18 cellular contexts compared by ENCODE assay signal in the genomic region with DNA sequence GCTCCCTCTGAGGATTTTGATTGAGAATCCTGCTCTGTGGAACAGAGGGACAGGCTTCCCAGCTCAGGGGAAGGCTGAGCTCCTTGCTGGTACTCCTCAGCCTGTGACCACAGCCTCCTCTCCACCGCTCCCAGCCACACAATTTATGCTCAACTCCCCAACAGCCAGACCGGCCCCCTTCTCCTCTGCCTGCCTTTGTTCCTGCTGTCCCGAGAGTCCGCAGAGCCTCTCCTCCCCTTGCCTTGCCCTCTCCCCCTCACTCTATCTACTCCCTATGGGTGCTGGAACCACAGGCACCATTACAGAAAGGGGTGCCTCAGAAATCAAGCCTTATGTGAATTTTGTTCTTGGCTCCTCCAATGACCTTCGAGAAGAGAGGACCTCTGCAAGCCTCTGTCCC.
"Had no signal": no experiment of that assay in that cellular context is flagged by ENCODE, and none has a peak within 500 bp of the region (broad histone marks: within the 10 kb centered on the region; RNA-seq: fewer than 3 reads in every experiment).

No MANE protein-coding gene starts in this region.

- ATAC-seq: esophagus mucosa; heart left ventricle; left lobe of liver; mucosa of descending colon; naive thymus-derived CD8-positive, alpha-beta T cell; stimulated activated memory B cell treated with anti-CD40 and anti-IgM and Interleukin-4, amounts not matched to agents 10 μg/mL and 1 μg/mL and 100 μg/mL, for 72 hours had no signal

- H3K4me3 ChIP-seq: dorsolateral prefrontal cortex, heart left ventricle, mucosa of descending colon, smooth muscle cell, stomach, thoracic aorta, transverse colon had no signal

- H3K9me3 ChIP-seq: heart left ventricle, mucosa of descending colon, stomach, thoracic aorta, transverse colon had no signal

- H3K27me3 Mint-ChIP-seq: naive thymus-derived CD8-positive, alpha-beta T cell; stimulated activated memory B cell treated with anti-CD40 and anti-IgM and Interleukin-4, amounts not matched to agents 10 μg/mL and 1 μg/mL and 100 μg/mL, for 72 hours had no signal

- H3K4me3 Mint-ChIP-seq: naive thymus-derived CD8-positive, alpha-beta T cell; stimulated activated memory B cell treated with anti-CD40 and anti-IgM and Interleukin-4, amounts not matched to agents 10 μg/mL and 1 μg/mL and 100 μg/mL, for 72 hours had no signal

- H3K36me3 ChIP-seq: transverse colon had no signal

- H3K9me3 Mint-ChIP-seq: naive thymus-derived CD8-positive, alpha-beta T cell; stimulated activated memory B cell treated with anti-CD40 and anti-IgM and Interleukin-4, amounts not matched to agents 10 μg/mL and 1 μg/mL and 100 μg/mL, for 72 hours had no signal

- DNase-seq: cortex of kidney; dorsolateral prefrontal cortex; effector CD8-positive, alpha-beta T cell; heart left ventricle; hippocampal formation; mammary epithelial cell; mucosa of descending colon; naive thymus-derived CD8-positive, alpha-beta T cell; stimulated activated CD4-positive, alpha-beta T cell treated with anti-CD3 and anti-CD28 coated beads, Interleukin-4, amount 100 ng/mL, for 1 hour; stimulated activated CD8-positive, alpha-beta memory T cell treated with anti-CD3 and anti-CD28 coated beads, Interleukin-4, amount 100 ng/mL, for 48 hours; stomach; substantia nigra; transverse colon had no signal

- H3K27me3 ChIP-seq: dorsolateral prefrontal cortex, heart left ventricle, stomach, transverse colon had no signal

- H3K27ac Mint-ChIP-seq: stimulated activated memory B cell treated with anti-CD40 and anti-IgM and Interleukin-4, amounts not matched to agents 10 μg/mL and 1 μg/mL and 100 μg/mL, for 72 hours had no signal

- H3K27ac ChIP-seq: heart left ventricle, stomach, thoracic aorta, transverse colon had no signal
